In the genomic region with DNA sequence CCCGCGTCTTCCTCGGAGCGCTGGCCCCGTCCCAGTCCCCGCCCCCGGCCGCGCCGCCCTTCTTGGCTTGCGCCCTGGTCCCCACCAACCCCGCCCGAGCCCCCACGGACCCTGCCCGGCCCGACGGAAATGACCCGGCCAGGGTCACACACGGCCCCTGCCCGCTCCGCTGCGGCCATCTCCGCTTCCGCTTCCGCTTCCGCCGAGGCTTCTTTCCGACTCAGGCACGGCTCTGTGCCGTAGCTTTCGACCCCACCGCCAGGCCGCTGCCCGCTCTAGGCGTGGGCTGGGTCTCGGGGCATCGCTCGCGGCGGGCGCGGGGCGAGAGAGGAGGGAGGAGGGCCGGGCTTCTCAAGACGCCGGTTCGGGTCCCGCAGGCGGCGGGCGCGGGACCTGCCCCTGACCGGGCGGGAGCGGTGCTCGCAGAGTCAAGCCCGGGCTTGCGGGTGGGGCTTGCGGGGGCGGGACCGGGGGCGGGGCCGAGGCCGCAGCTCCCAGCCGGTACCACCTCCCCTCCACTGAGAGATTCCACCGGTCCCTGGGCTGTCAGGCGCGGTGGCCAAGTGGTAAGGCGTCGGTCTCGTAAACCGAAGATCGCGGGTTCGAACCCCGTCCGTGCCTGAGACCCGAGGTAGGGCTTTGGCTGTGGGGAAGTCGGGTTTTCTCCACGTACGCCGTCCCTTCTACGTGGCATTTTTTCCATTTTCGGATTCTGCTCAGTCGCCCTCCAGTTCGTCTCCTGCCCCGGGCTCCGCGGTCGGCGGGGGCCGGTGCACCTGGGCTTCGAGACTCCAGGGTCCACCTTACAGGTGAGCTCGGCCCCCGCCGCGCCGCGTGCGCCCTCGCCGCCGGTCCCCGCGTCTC, we compare ENCODE assay signal across 8 cellular contexts.
DNase-seq lines count a peak whose midpoint lies in the region; TF ChIP-seq lines count a peak whose summit lies in the region.

No MANE protein-coding gene starts in this region.

- H4K20me1 ChIP-seq in DOHH2 (ENCODE audit: control insufficient read depth, insufficient read depth, low read depth, low read length) (no peaks in the 10 kb centered on the region), GM23248 (ENCODE audit: insufficient read depth) (no peaks in the 10 kb centered on the region), neural cell (ENCODE audit: insufficient read depth) (no peaks in the 10 kb centered on the region)

- peak overlapping the region; percentile 92 for H2AFZ ChIP-seq in GM23248
- H2AFZ ChIP-seq in neural cell (ENCODE audit: low read depth, low read length): peak overlapping the region; percentile 91

- TF ChIP-seq EP300 in neural cell (conservative IDR thresholded peaks at IDR 0.05; ENCODE audit: poor library complexity, severe bottlenecking): peak; percentile 8

- H3K4me1 Mint-ChIP-seq in stimulated activated naive CD8-positive, alpha-beta T cell treated with anti-CD3 and anti-CD28 coated beads, Interleukin-15, Interleukin-2, amounts not matched to agents 100 ng/mL and 50 ng/mL, for 24 hours (ENCODE audit: low read depth): peaks cover 21% of the 10 kb centered on the region

- H3K36me3 ChIP-seq in DOHH2 (ENCODE audit: control insufficient read depth, low read length) (peaks cover 5% of the 10 kb centered on the region; the same call in 1 of the 2 replicates), GM23248 (ENCODE audit: low read depth) (no peaks in the 10 kb centered on the region), neural cell (ENCODE audit: insufficient read depth, low read length) (no peaks in the 10 kb centered on the region)

- H3K9ac ChIP-seq in GM23248 (peak overlapping the region; percentile 82), neural cell (ENCODE audit: low read length) (peak overlapping the region; percentile 81)

- H3K36me3 Mint-ChIP-seq in stimulated activated naive CD8-positive, alpha-beta T cell treated with anti-CD3 and anti-CD28 coated beads, Interleukin-15, Interleukin-2, amounts not matched to agents 100 ng/mL and 50 ng/mL, for 24 hours (ENCODE audit: low read depth): peaks cover 6% of the 10 kb centered on the region

- H3F3A ChIP-seq in DOHH2 (ENCODE audit: control insufficient read depth, insufficient read depth) (peaks cover 9% of the 10 kb centered on the region), GM23248 (ENCODE audit: insufficient read depth) (peaks cover 19% of the 10 kb centered on the region; the same call in 1 of the 2 replicates), neural cell (ENCODE audit: insufficient read depth, low read length, poor library complexity, severe bottlenecking) (no peaks in the 10 kb centered on the region)

- CTCF ChIA-PET in RWPE1 (lab: Yijun Ruan, JAX): interaction anchor here (0.6 to 1.6 kb wide), 3 partner anchors 9 to 293 kb away, joined by 3 to 5 read pairs (median 3); no protein-coding TSS in a partner anchor

- H3K9me2 ChIP-seq in DOHH2 (replicated peaks; ENCODE audit: control insufficient read depth, low read length): no peaks in the 10 kb centered on the region
- no peaks in the 10 kb centered on the region for H3K9me2 ChIP-seq in GM23248 (ENCODE audit: insufficient read depth)
- H3K9me2 ChIP-seq in neural cell (ENCODE audit: insufficient read depth, low read length): no peaks in the 10 kb centered on the region

- no peaks in the 10 kb centered on the region for H3K9me3 Mint-ChIP-seq in stimulated activated naive CD8-positive, alpha-beta T cell treated with anti-CD3 and anti-CD28 coated beads, Interleukin-15, Interleukin-2, amounts not matched to agents 100 ng/mL and 50 ng/mL, for 24 hours

- DNase-seq in GM23248: peak; percentile 93
- peak; percentile 77 for DNase-seq in LNCaP clone FGC (ENCODE audit: low read depth)
- DNase-seq in RWPE1 (ENCODE audit: low spot score): peak; percentile 92
- peak; percentile 96 for DNase-seq in activated effector memory CD4-positive, alpha-beta T cell treated with anti-CD3 and anti-CD28 coated beads, Interleukin-2, amount 50 U/mL, for 16 hours
- DNase-seq in fibroblast of the aortic adventitia (ENCODE audit: low read depth): peak; percentile 95

- H3K27me3 Mint-ChIP-seq in stimulated activated naive CD8-positive, alpha-beta T cell treated with anti-CD3 and anti-CD28 coated beads, Interleukin-15, Interleukin-2, amounts not matched to agents 100 ng/mL and 50 ng/mL, for 24 hours: no peaks in the 10 kb centered on the region

- peaks cover 12% of the 10 kb centered on the region for H3K79me2 ChIP-seq in DOHH2 (ENCODE audit: control insufficient read depth, low read length)
- no peaks in the 10 kb centered on the region for H3K79me2 ChIP-seq in GM23248 (ENCODE audit: insufficient read depth)
- H3K79me2 ChIP-seq in neural cell (replicated peaks; ENCODE audit: insufficient read depth, low read length): no peaks in the 10 kb centered on the region

- H3K27ac ChIP-seq in DOHH2 (ENCODE audit: low read depth, low read length) (peak overlapping the region; percentile 76), GM23248 (peak overlapping the region; percentile 71), RWPE1 (peak overlapping the region; percentile 90), neural cell (ENCODE audit: low read length) (peak overlapping the region; percentile 69)

- 0 to 2% methylated on average over 45 to 80 of the region's 105 CpGs for WGBS in GM23248 (ENCODE audit: low coverage in 1 of 2, low lambda C conversion rate in 2 of 2, missing lambda C conversion rate in 2 of 2), 2 experiments

- peak overlapping the region; percentile 93 for H3K4me3 Mint-ChIP-seq in stimulated activated naive CD8-positive, alpha-beta T cell treated with anti-CD3 and anti-CD28 coated beads, Interleukin-15, Interleukin-2, amounts not matched to agents 100 ng/mL and 50 ng/mL, for 24 hours

- H3K27me3 ChIP-seq in DOHH2 (ENCODE audit: control insufficient read depth, low read length) (no peaks in the 10 kb centered on the region), GM23248 (replicated peaks; ENCODE audit: insufficient read depth) (no peaks in the 10 kb centered on the region), neural cell (ENCODE audit: insufficient read depth, low read depth, low read length) (peaks cover 6% of the 10 kb centered on the region)

- POLR2A ChIA-PET in RWPE1 (lab: Yijun Ruan, JAX; ENCODE audit: low non-redundant PET): no interaction called here

- H3K9me3 ChIP-seq in DOHH2 (ENCODE audit: control insufficient read depth, insufficient read depth, low read length) (no peaks in the 10 kb centered on the region), GM23248 (ENCODE audit: low read depth) (no peaks in the 10 kb centered on the region), neural cell (ENCODE audit: low read length) (no peaks in the 10 kb centered on the region)

- peak overlapping the region; percentile 79 for H3K4me2 ChIP-seq in DOHH2 (ENCODE audit: low read length)
- H3K4me2 ChIP-seq in GM23248 (ENCODE audit: unreplicated experiment): peak overlapping the region; percentile 92
- peak overlapping the region; percentile 65 for H3K4me2 ChIP-seq in neural cell (ENCODE audit: low read length)

- H3K4me3 ChIP-seq in DOHH2 (ENCODE audit: low read length) (peak overlapping the region; percentile 90), GM23248 (peak overlapping the region; percentile 92), LNCaP clone FGC (ENCODE audit: low read depth, low read length) (peak overlapping the region; percentile 86), fibroblast of the aortic adventitia (ENCODE audit: low read depth, low read length) (peak overlapping the region; percentile 89), neural cell (ENCODE audit: low read length) (peak overlapping the region; percentile 95)

- peak overlapping the region; percentile 81 for H3K27ac Mint-ChIP-seq in stimulated activated naive CD8-positive, alpha-beta T cell treated with anti-CD3 and anti-CD28 coated beads, Interleukin-15, Interleukin-2, amounts not matched to agents 100 ng/mL and 50 ng/mL, for 24 hours

- H3K4me1 ChIP-seq in DOHH2 (ENCODE audit: control insufficient read depth, low read length) (peaks cover 22% of the 10 kb centered on the region), GM23248 (ENCODE audit: insufficient read depth) (0 out of 2 replicates have a peak, but pooled peaks cover 6% of the 10 kb centered on the region)

- in situ Hi-C loops in GM23248 (cut with MboI): loop anchor here (5.0 kb wide), 1 partner anchor 293 kb away; no protein-coding TSS in a partner anchor

- TF ChIP-seq CTCF in DOHH2 (IDR thresholded peaks at IDR 0.05; ENCODE audit: low read depth, low read length, poor library complexity, severe bottlenecking) (no peak), LNCaP clone FGC (IDR thresholded peaks at IDR 0.05; ENCODE audit: control insufficient read depth, extremely low read depth, insufficient read depth) (no peak), RWPE1 (conservative IDR thresholded peaks at IDR 0.05; ENCODE audit: low read depth) (no peak), fibroblast of the aortic adventitia (IDR thresholded peaks at IDR 0.05; ENCODE audit: insufficient read depth, low read length) (no peak), neural cell (IDR thresholded peaks at IDR 0.05; ENCODE audit: poor library complexity, severe bottlenecking) (no peak)

- no peak for TF ChIP-seq RAD21 in neural cell (conservative IDR thresholded peaks at IDR 0.05)

TF ChIP-seq in neural cell, 6 proteins besides CTCF, POLR2A, EP300 and RAD21 (continues in another document):
- TF ChIP-seq TAF1 (IDR thresholded peaks at IDR 0.05; ENCODE audit: low read depth): peak; percentile 19
- TF ChIP-seq, protein P1, sequence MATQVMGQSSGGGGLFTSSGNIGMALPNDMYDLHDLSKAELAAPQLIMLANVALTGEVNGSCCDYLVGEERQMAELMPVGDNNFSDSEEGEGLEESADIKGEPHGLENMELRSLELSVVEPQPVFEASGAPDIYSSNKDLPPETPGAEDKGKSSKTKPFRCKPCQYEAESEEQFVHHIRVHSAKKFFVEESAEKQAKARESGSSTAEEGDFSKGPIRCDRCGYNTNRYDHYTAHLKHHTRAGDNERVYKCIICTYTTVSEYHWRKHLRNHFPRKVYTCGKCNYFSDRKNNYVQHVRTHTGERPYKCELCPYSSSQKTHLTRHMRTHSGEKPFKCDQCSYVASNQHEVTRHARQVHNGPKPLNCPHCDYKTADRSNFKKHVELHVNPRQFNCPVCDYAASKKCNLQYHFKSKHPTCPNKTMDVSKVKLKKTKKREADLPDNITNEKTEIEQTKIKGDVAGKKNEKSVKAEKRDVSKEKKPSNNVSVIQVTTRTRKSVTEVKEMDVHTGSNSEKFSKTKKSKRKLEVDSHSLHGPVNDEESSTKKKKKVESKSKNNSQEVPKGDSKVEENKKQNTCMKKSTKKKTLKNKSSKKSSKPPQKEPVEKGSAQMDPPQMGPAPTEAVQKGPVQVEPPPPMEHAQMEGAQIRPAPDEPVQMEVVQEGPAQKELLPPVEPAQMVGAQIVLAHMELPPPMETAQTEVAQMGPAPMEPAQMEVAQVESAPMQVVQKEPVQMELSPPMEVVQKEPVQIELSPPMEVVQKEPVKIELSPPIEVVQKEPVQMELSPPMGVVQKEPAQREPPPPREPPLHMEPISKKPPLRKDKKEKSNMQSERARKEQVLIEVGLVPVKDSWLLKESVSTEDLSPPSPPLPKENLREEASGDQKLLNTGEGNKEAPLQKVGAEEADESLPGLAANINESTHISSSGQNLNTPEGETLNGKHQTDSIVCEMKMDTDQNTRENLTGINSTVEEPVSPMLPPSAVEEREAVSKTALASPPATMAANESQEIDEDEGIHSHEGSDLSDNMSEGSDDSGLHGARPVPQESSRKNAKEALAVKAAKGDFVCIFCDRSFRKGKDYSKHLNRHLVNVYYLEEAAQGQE (IDR thresholded peaks at IDR 0.05; ENCODE audit: borderline replicate concordance): no peak

Comparison
In these comparisons a context has a peak if more than half of its experiments do, and no peak if none do; other contexts are left out.
1. Peak in every context shown above with its lines: DNase-seq, H3K4me3 ChIP-seq and H3K27ac ChIP-seq.